1 cellular context compared by ENCODE assay signal in genomic region chr17:79830303-79830702, GRCh38.
TF ChIP-seq lines count a peak whose summit lies in the region.

No MANE protein-coding gene starts in this region.

TF ChIP-seq in K562, 482 proteins besides CTCF, POLR2A, EP300 and RAD21:
- TF ChIP-seq IRF2 (CRISPR knock-in tag; IDR thresholded peaks at IDR 0.05) (no peak), CGGBP1 (CRISPR knock-in tag; IDR thresholded peaks at IDR 0.05) (no peak), RHOXF2B (CRISPR knock-in tag; conservative IDR thresholded peaks at IDR 0.05) (no peak), HSF4 (CRISPR knock-in tag; IDR thresholded peaks at IDR 0.05; ENCODE audit: borderline replicate concordance) (no peak), STAG1 (CRISPR knock-in tag; IDR thresholded peaks at IDR 0.05; ENCODE audit: borderline replicate concordance) (no peak), HDAC1 (IDR thresholded peaks at IDR 0.05) (no peak), ETV6 (IDR thresholded peaks at IDR 0.05; ENCODE audit: borderline replicate concordance in 1 of 2, low read depth in 2 of 2, low read length in 1 of 2) (0 out of 4 replicates have a peak, but pooled peaks of 1 of the 2 experiments have one; percentile 27), ETV6 (CRISPR knock-in tag; IDR thresholded peaks at IDR 0.05; ENCODE audit: borderline replicate concordance) (no peak), JUND (IDR thresholded peaks at IDR 0.05; ENCODE audit: borderline replicate concordance, low read depth, low read length) (no peak), JUND (tag; IDR thresholded peaks at IDR 0.05; ENCODE audit: borderline replicate concordance, low read depth, low read length) (peak; percentile 13; the same call in 1 of the 3 replicates), ZNF282 (CRISPR knock-in tag; IDR thresholded peaks at IDR 0.05) (no peak), ZNF143 (CRISPR knock-in tag; IDR thresholded peaks at IDR 0.05) (no peak), ARID1B (IDR thresholded peaks at IDR 0.05) (no peak), VEZF1 (CRISPR knock-in tag; IDR thresholded peaks at IDR 0.05) (peak; percentile 39; the same call in 1 of the 2 replicates), MECOM (CRISPR knock-in tag; IDR thresholded peaks at IDR 0.05) (no peak), ILK (tag; IDR thresholded peaks at IDR 0.05; ENCODE audit: borderline replicate concordance, low read depth) (no peak), MCM2 (IDR thresholded peaks at IDR 0.05; ENCODE audit: low read depth) (no peak), ARNT (IDR thresholded peaks at IDR 0.05) (no peak)
